Comparison of ENCODE assay signal across 32 cellular contexts in genomic region chr9:129770741-129771140, GRCh38. TPM values are rescaled to one million over a fixed set of nuclear protein-coding genes. Genes with fewer than 3 reads are reported as not detected.
"Had no signal": no experiment of that assay in that cellular context is flagged by ENCODE, and none has a peak within 500 bp of the region (broad histone marks: within the 10 kb centered on the region; RNA-seq: fewer than 3 reads in every experiment).

No MANE protein-coding gene starts in this region.

- H3K36me3 ChIP-seq: spleen, stomach, suprapubic skin, tibial artery, transverse colon, upper lobe of right lung, uterus had no signal

- ATAC-seq: naive thymus-derived CD8-positive, alpha-beta T cell; natural killer cell treated with Interleukin-12 subunit alpha and Interleukin-12 subunit beta and Interleukin-15 and Interleukin-18, amount 100 ng/mL, for 72 hours; psoas muscle; right cardiac atrium; sciatic nerve; stimulated activated naive B cell treated with anti-CD40 and anti-IgM and Interleukin-4, amounts not matched to agents 10 μg/mL and 1 μg/mL and 100 μg/mL, for 72 hours; upper lobe of right lung had no signal

- H3K4me3 ChIP-seq: psoas muscle, skin epidermis, smooth muscle cell, spleen, stomach, suprapubic skin, testis, tibial artery, transverse colon, upper lobe of right lung, uterus had no signal

- H3K27me3 ChIP-seq: neutrophil, stomach, suprapubic skin, testis, tibial artery, transverse colon, upper lobe of right lung, uterus had no signal

- DNase-seq: naive B cell; naive thymus-derived CD8-positive, alpha-beta T cell; nephron progenitor cell; nucleus accumbens; posterior cingulate gyrus; psoas muscle; spleen; stimulated activated CD4-positive, alpha-beta T cell treated with anti-CD3 and anti-CD28 coated beads, Interleukin-12 subunit alpha, Interleukin-12 subunit beta, amount 100 ng/mL, for 4 hours; stimulated activated CD4-positive, alpha-beta T cell treated with anti-CD3 and anti-CD28 coated beads, Interleukin-1b, Interleukin-23, amount 100 ng/mL, for 48 hours; stimulated activated CD4-positive, alpha-beta T cell treated with anti-CD3 and anti-CD28 coated beads, Interleukin-4, amount 100 ng/mL, for 1 hour; stimulated activated CD4-positive, alpha-beta T cell treated with anti-CD3 and anti-CD28 coated beads, Interleukin-4, amount 100 ng/mL, for 4 hours; stimulated activated CD8-positive, alpha-beta memory T cell treated with anti-CD3 and anti-CD28 coated beads, Interleukin-4, amount 100 ng/mL, for 48 hours; stimulated activated naive B cell treated with anti-CD40 and anti-IgM and Interleukin-4, amounts not matched to agents 10 μg/mL and 1 μg/mL and 100 μg/mL, for 72 hours; stimulated activated naive CD4-positive, alpha-beta T cell treated with Interleukin-2 at 50 U/mL for 16 hours; stomach; testis; tibial artery; transverse colon; upper lobe of right lung; uterus had no signal

- H3K4me3 Mint-ChIP-seq: naive B cell; naive thymus-derived CD8-positive, alpha-beta T cell; natural killer cell treated with Interleukin-12 subunit alpha and Interleukin-12 subunit beta and Interleukin-15 and Interleukin-18, amount 100 ng/mL, for 72 hours; nephron progenitor cell; neural crest cell; stimulated activated naive B cell treated with anti-CD40 and anti-IgM and Interleukin-4, amounts not matched to agents 10 μg/mL and 1 μg/mL and 100 μg/mL, for 72 hours; stimulated activated naive CD8-positive, alpha-beta T cell treated with anti-CD3 and anti-CD28 coated beads, Interleukin-15, Interleukin-2, amounts not matched to agents 100 ng/mL and 50 ng/mL, for 24 hours; type B pancreatic cell had no signal

- H3K4me2 ChIP-seq: smooth muscle cell had no signal

- H3K79me2 ChIP-seq: parathyroid adenoma had no signal

- H3K9me3 ChIP-seq: neutrophil, psoas muscle, spleen, stomach, suprapubic skin, testis, tibial artery, transverse colon, upper lobe of right lung, uterus had no signal

- H3K27ac ChIP-seq: neutrophil, parathyroid adenoma, psoas muscle, skin epidermis, spleen, stomach, suprapubic skin, testis, tibial artery, transverse colon, upper lobe of right lung, uterus had no signal

- H2AFZ ChIP-seq: parathyroid adenoma had no signal

- H3K9me3 Mint-ChIP-seq: naive B cell; naive thymus-derived CD8-positive, alpha-beta T cell; natural killer cell treated with Interleukin-12 subunit alpha and Interleukin-12 subunit beta and Interleukin-15 and Interleukin-18, amount 100 ng/mL, for 72 hours; nephron progenitor cell; neural crest cell; stimulated activated naive B cell treated with anti-CD40 and anti-IgM and Interleukin-4, amounts not matched to agents 10 μg/mL and 1 μg/mL and 100 μg/mL, for 72 hours; stimulated activated naive CD8-positive, alpha-beta T cell treated with anti-CD3 and anti-CD28 coated beads, Interleukin-15, Interleukin-2, amounts not matched to agents 100 ng/mL and 50 ng/mL, for 24 hours; type B pancreatic cell had no signal

- H3K4me1 ChIP-seq: parathyroid adenoma, psoas muscle, tibial artery, upper lobe of right lung, uterus had no signal

- H3K36me3 Mint-ChIP-seq: naive B cell; naive thymus-derived CD8-positive, alpha-beta T cell; natural killer cell treated with Interleukin-12 subunit alpha and Interleukin-12 subunit beta and Interleukin-15 and Interleukin-18, amount 100 ng/mL, for 72 hours; stimulated activated naive B cell treated with anti-CD40 and anti-IgM and Interleukin-4, amounts not matched to agents 10 μg/mL and 1 μg/mL and 100 μg/mL, for 72 hours; type B pancreatic cell had no signal

- H3K9ac ChIP-seq: parathyroid adenoma had no signal

- H3K4me1 Mint-ChIP-seq: stimulated activated naive B cell treated with anti-CD40 and anti-IgM and Interleukin-4, amounts not matched to agents 10 μg/mL and 1 μg/mL and 100 μg/mL, for 72 hours had no signal

- H3K27ac Mint-ChIP-seq: natural killer cell treated with Interleukin-12 subunit alpha and Interleukin-12 subunit beta and Interleukin-15 and Interleukin-18, amount 100 ng/mL, for 72 hours; nephron progenitor cell; progenitor cell of endocrine pancreas; stimulated activated naive B cell treated with anti-CD40 and anti-IgM and Interleukin-4, amounts not matched to agents 10 μg/mL and 1 μg/mL and 100 μg/mL, for 72 hours; stimulated activated naive CD8-positive, alpha-beta T cell treated with anti-CD3 and anti-CD28 coated beads, Interleukin-15, Interleukin-2, amounts not matched to agents 100 ng/mL and 50 ng/mL, for 24 hours; type B pancreatic cell had no signal

RNA-seq across cellular contexts. Expression of gene PTGES, which starts 17.9 kb away (rescaled TPM):
- total RNA-seq: naive thymus-derived CD8-positive, alpha-beta T cell; natural killer cell treated with Interleukin-12 subunit alpha and Interleukin-12 subunit beta and Interleukin-15 and Interleukin-18, amount 100 ng/mL, for 72 hours had no signal
